22 cellular contexts compared by ENCODE assay signal in the genomic region with DNA sequence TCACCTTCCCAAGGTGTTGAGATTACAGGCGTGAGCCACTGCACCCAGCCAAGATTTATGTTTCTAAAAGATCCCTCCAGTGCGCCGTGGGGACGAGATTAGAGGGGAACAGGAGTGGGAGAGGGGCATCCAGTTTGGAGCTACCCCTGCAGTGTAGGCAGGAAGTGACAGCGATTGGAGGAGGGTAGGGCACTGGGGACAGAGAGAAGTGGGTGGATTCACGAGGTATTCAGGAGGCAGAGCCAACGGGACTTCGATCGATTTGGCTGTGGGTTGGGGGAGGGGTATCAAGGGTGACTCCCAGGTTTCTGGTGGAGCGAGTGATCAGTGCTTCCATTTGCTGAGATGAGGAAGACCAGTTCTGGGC.
"Had no signal": no experiment of that assay in that cellular context is flagged by ENCODE, and none has a peak within 500 bp of the region (broad histone marks: within the 10 kb centered on the region; RNA-seq: fewer than 3 reads in every experiment).

No MANE protein-coding gene starts in this region.

- ATAC-seq: activated T-cell treated with anti-CD3 and anti-CD28 coated beads, Interleukin-2, amount 50 U/mL, for 4 hours; PC-3; T-cell had no signal

- H3K4me3 ChIP-seq: cardiac muscle cell had no signal

- H3K27me3 ChIP-seq: brain microvascular endothelial cell, cardiac muscle cell had no signal

- DNase-seq: activated CD4-positive, alpha-beta memory T cell treated with anti-CD3 and anti-CD28 coated beads for 36 hours; activated CD4-positive, alpha-beta T cell treated with anti-CD3 and anti-CD28 coated beads, Interleukin-2, amount 10 ng/mL, durations not matched to agents 7 days and 5 days; activated CD4-positive, CD25-positive, alpha-beta regulatory T cell; activated CD8-positive, alpha-beta memory T cell treated with anti-CD3 and anti-CD28 coated beads for 24 hours; activated effector memory CD4-positive, alpha-beta T cell treated with anti-CD3 and anti-CD28 coated beads, Interleukin-2, amount 50 U/mL, for 16 hours; activated naive CD4-positive, alpha-beta T cell treated with anti-CD3 and anti-CD28 coated beads for 36 hours; activated naive CD8-positive, alpha-beta T cell treated with anti-CD3 and anti-CD28 coated beads for 36 hours; activated T-cell treated with anti-CD3 and anti-CD28 coated beads, Interleukin-2, amount 50 U/mL, for 4 hours; brain microvascular endothelial cell; NCI-H1092; NCI-H1417; NCI-H2029 treated with DMSO at 0.1 percent for 48 hours; NCI-H345; NCI-H510A; NCI-H69; NK-92 treated with Interleukin-12 subunit alpha and Interleukin-12 subunit beta, amount 100 ng/mL, for 24 hours; PC-3; SIG-M5; T-cell had no signal

- H3K27ac ChIP-seq: brain microvascular endothelial cell, cardiac muscle cell, VCaP had no signal

- FAIRE-seq: colon had no signal

- H3K36me3 ChIP-seq: brain microvascular endothelial cell, cardiac muscle cell had no signal
